2 cellular contexts compared by ENCODE assay signal in genomic region chr19:39254539-39255345, GRCh38.
TF ChIP-seq lines count a peak whose summit lies in the region.

No MANE protein-coding gene starts in this region.

TF ChIP-seq in IMR-90, 13 proteins besides CTCF, POLR2A, EP300 and RAD21:
- no peak for TF ChIP-seq NFE2L2 (IDR thresholded peaks at IDR 0.05; ENCODE audit: low read depth, low read length)
- no peak for TF ChIP-seq CHD1 (IDR thresholded peaks at IDR 0.05; ENCODE audit: low read depth, low read length)
- no peak for TF ChIP-seq MXI1 (IDR thresholded peaks at IDR 0.05; ENCODE audit: borderline replicate concordance, low read depth, low read length)
- TF ChIP-seq MAFK (IDR thresholded peaks at IDR 0.05; ENCODE audit: low read depth, low read length), result no peak
- no peak for TF ChIP-seq BHLHE40 (IDR thresholded peaks at IDR 0.05; ENCODE audit: low read depth, low read length)
- no peak for TF ChIP-seq SMC3 (IDR thresholded peaks at IDR 0.05; ENCODE audit: low read depth, low read length)
- TF ChIP-seq FOS (IDR thresholded peaks at IDR 0.05; ENCODE audit: low read depth, low read length), result no peak
- no peak for TF ChIP-seq RCOR1 (IDR thresholded peaks at IDR 0.05; ENCODE audit: insufficient replicate concordance, low read length)
- TF ChIP-seq USF2 (IDR thresholded peaks at IDR 0.05; ENCODE audit: low read depth, low read length), result no peak
- TF ChIP-seq CEBPB (IDR thresholded peaks at IDR 0.05; ENCODE audit: low read depth, low read length), result no peak
- no peak for TF ChIP-seq ELK1 (IDR thresholded peaks at IDR 0.05; ENCODE audit: borderline replicate concordance, low read depth, low read length)
- TF ChIP-seq MAZ (IDR thresholded peaks at IDR 0.05; ENCODE audit: borderline replicate concordance, low read depth, low read length), result no peak
- no peak for TF ChIP-seq RFX5 (IDR thresholded peaks at IDR 0.05; ENCODE audit: low read depth, low read length)
TF ChIP-seq in IMR-90: peak in this region for 0.

TF ChIP-seq in HepG2, 621 proteins besides CTCF, POLR2A, EP300 and RAD21:
- TF ChIP-seq IKZF1 (IDR thresholded peaks at IDR 0.05), result no peak
- TF ChIP-seq TOPORS (CRISPR knock-in tag; IDR thresholded peaks at IDR 0.05), result no peak
- no peak for TF ChIP-seq THAP11 (CRISPR knock-in tag; IDR thresholded peaks at IDR 0.05)
- no peak for TF ChIP-seq SOX13 (IDR thresholded peaks at IDR 0.05)
- no peak for TF ChIP-seq SOX13 (CRISPR knock-in tag; conservative IDR thresholded peaks at IDR 0.05 in 1 of 2, IDR thresholded peaks at IDR 0.05 in 1 of 2)
- TF ChIP-seq MBD4 (IDR thresholded peaks at IDR 0.05; ENCODE audit: borderline replicate concordance, low read length), result no peak
- TF ChIP-seq TBL1XR1 (IDR thresholded peaks at IDR 0.05; ENCODE audit: borderline replicate concordance, low read length, partially characterized antibody), result no peak
- no peak for TF ChIP-seq AHR (CRISPR knock-in tag; IDR thresholded peaks at IDR 0.05)
- TF ChIP-seq ZUFSP (CRISPR knock-in tag; IDR thresholded peaks at IDR 0.05; ENCODE audit: borderline replicate concordance), result no peak
- no peak for TF ChIP-seq ZNF354B (CRISPR knock-in tag; IDR thresholded peaks at IDR 0.05)
- no peak for TF ChIP-seq SSRP1 (CRISPR knock-in tag; IDR thresholded peaks at IDR 0.05)
- no peak for TF ChIP-seq SMAD3 (CRISPR knock-in tag; IDR thresholded peaks at IDR 0.05)
- TF ChIP-seq ZC3H13 (CRISPR knock-in tag; IDR thresholded peaks at IDR 0.05), result no peak
- TF ChIP-seq ZMYM4 (CRISPR knock-in tag; IDR thresholded peaks at IDR 0.05), result no peak
TF ChIP-seq in HepG2: peak in this region for 0.
